In the genomic region with DNA sequence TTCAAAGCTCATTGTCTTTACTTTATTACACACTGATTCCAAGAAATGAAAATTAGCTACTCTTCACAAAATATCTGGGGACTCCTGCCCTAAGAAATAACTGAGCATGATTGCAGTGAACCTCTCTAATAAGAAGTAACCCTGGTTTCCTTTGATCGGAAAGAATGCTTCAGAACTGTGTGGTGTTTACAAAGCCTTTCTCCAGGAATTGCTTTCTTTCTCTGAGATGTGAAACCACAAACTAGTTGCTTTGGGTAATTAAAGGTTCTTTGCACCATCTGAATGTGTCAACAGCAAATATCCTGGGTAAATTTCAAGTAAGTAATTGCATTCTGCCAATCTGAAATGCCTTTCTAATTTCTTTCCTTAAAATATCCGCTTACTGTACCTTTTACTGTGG, we compare ENCODE assay signal across 27 cellular contexts.
"Had no signal": no experiment of that assay in that cellular context is flagged by ENCODE, and none has a peak within 500 bp of the region (broad histone marks: within the 10 kb centered on the region; RNA-seq: fewer than 3 reads in every experiment).

No MANE protein-coding gene starts in this region.

- H3K9ac ChIP-seq: KMS-11, SK-N-SH had no signal

- H3K27ac ChIP-seq: KMS-11, PC-9, RWPE1, SJSA1 had no signal

- H3K27me3 ChIP-seq: SJSA1 had no signal

- H3K4me3 ChIP-seq: PC-9, SJSA1 had no signal

- ATAC-seq: Panc1 had no signal

- H3K36me3 ChIP-seq: SJSA1 had no signal

- H3K9me3 ChIP-seq: SJSA1, SK-N-SH had no signal

- DNase-seq: Karpas-422, KBM-7, MM.1S, MV-4-11, NCI-H1092, NCI-H1105, NCI-H1417 treated with DMSO at 0.1 percent for 48 hours, NCI-H1436 treated with DMSO at 0.1 percent for 48 hours, NCI-H1694 treated with DMSO at 0.1 percent for 48 hours, NCI-H187 treated with DMSO at 0.1 percent for 48 hours, NCI-H2029, NCI-H2081, NCI-H226, NCI-H446 treated with DMSO at 0.1 percent for 48 hours, NCI-H510A, NCI-H526, NCI-H69, NCI-H748 treated with DMSO at 0.1 percent for 48 hours, PC-9, Right ventricle myocardium superior, SHP77 treated with DMSO at 0.1 percent for 48 hours, SK-N-SH, SW 1271 had no signal

- H3K4me2 ChIP-seq: KMS-11, PC-9, SK-N-SH had no signal

- H2AFZ ChIP-seq: PC-9 had no signal
